In genomic region chr11:129115652-129116585, GRCh38 we compare ENCODE assay signal across 15 cellular contexts.
DNase-seq lines count a peak whose midpoint lies in the region; ATAC-seq and FAIRE-seq lines count a peak whose summit lies in the region.
"Had no signal": no experiment of that assay in that cellular context is flagged by ENCODE, and none has a peak within 500 bp of the region (broad histone marks: within the 10 kb centered on the region; RNA-seq: fewer than 3 reads in every experiment).

No MANE protein-coding gene starts in this region.

- peaks cover 7% of the 10 kb centered on the region for H3K4me1 ChIP-seq in adipocyte (ENCODE audit: control insufficient read depth, insufficient read depth, low read length)
- no peaks in the 10 kb centered on the region for H3K4me1 ChIP-seq in HAP-1

- CTCF ChIA-PET in activated naive CD4-positive, alpha-beta T cell treated with anti-CD3 and anti-CD28 coated beads, Interleukin-2, amount 10 ng/mL, durations not matched to agents 7 days and 5 days (lab: Charles Lee), result interaction anchor here (0.9 kb wide), 1 partner anchor 216 kb away, joined by 4 read pairs; no protein-coding TSS in a partner anchor

- no peaks in the 10 kb centered on the region for H3K4me1 Mint-ChIP-seq in activated naive CD4-positive, alpha-beta T cell treated with anti-CD3 and anti-CD28 coated beads, Interleukin-2, amount 10 ng/mL, durations not matched to agents 7 days and 5 days
- no peaks in the 10 kb centered on the region for H3K4me1 Mint-ChIP-seq in immature natural killer cell
- H3K4me1 Mint-ChIP-seq: T-cell had no signal

- H3K27me3 Mint-ChIP-seq in activated naive CD4-positive, alpha-beta T cell treated with anti-CD3 and anti-CD28 coated beads, Interleukin-2, amount 10 ng/mL, durations not matched to agents 7 days and 5 days, result no peaks in the 10 kb centered on the region
- H3K27me3 Mint-ChIP-seq in immature natural killer cell (ENCODE audit: low read depth in 3 of 3), result peaks cover 0 to 5% (median 2%) of the 10 kb centered on the region in 3 donors
- H3K27me3 Mint-ChIP-seq: activated naive CD8-positive, alpha-beta T cell had no signal

- peak overlapping the region in 1 of 2 donors; percentile 1 for H3K27ac Mint-ChIP-seq in activated naive CD4-positive, alpha-beta T cell treated with anti-CD3 and anti-CD28 coated beads, Interleukin-2, amount 50 U/mL, for 72 hours
- no peak overlapping the region for H3K27ac Mint-ChIP-seq in activated naive CD4-positive, alpha-beta T cell treated with anti-CD3 and anti-CD28 coated beads, Interleukin-2, amount 10 ng/mL, durations not matched to agents 7 days and 5 days
- H3K27ac Mint-ChIP-seq in immature natural killer cell, result no peak overlapping the region
- H3K27ac Mint-ChIP-seq: activated naive CD8-positive, alpha-beta T cell; T-cell had no signal

- H3K9me3 ChIP-seq in adipocyte (ENCODE audit: control insufficient read depth, low read length), result no peaks in the 10 kb centered on the region
- no peaks in the 10 kb centered on the region for H3K9me3 ChIP-seq in HAP-1
- H3K9me3 ChIP-seq: neutrophil had no signal

- H3K27me3 ChIP-seq in adipocyte (replicated peaks; ENCODE audit: control insufficient read depth, insufficient read depth, low read length), result no peaks in the 10 kb centered on the region
- no peaks in the 10 kb centered on the region for H3K27me3 ChIP-seq in HAP-1 (ENCODE audit: low read depth)
- H3K27me3 ChIP-seq: neutrophil had no signal

- no peaks in the 10 kb centered on the region for H3K9me3 Mint-ChIP-seq in activated naive CD4-positive, alpha-beta T cell treated with anti-CD3 and anti-CD28 coated beads, Interleukin-2, amount 50 U/mL, for 72 hours
- H3K9me3 Mint-ChIP-seq in activated naive CD4-positive, alpha-beta T cell treated with anti-CD3 and anti-CD28 coated beads, Interleukin-2, amount 10 ng/mL, durations not matched to agents 7 days and 5 days, result no peaks in the 10 kb centered on the region
- no peaks in the 10 kb centered on the region for H3K9me3 Mint-ChIP-seq in immature natural killer cell
- H3K9me3 Mint-ChIP-seq: T-cell had no signal

- no peak overlapping the region for H3K4me3 ChIP-seq in adipocyte (ENCODE audit: low read length)
- H3K4me3 ChIP-seq in HAP-1, result no peak overlapping the region

- no peaks in the 10 kb centered on the region for H3K36me3 Mint-ChIP-seq in activated naive CD4-positive, alpha-beta T cell treated with anti-CD3 and anti-CD28 coated beads, Interleukin-2, amount 50 U/mL, for 72 hours
- H3K36me3 Mint-ChIP-seq in activated naive CD4-positive, alpha-beta T cell treated with anti-CD3 and anti-CD28 coated beads, Interleukin-2, amount 10 ng/mL, durations not matched to agents 7 days and 5 days, result no peaks in the 10 kb centered on the region
- H3K36me3 Mint-ChIP-seq in immature natural killer cell, result no peaks in the 10 kb centered on the region
- H3K36me3 Mint-ChIP-seq: T-cell had no signal

- peak in 1 of 2 donors; percentile 4 for DNase-seq in activated naive CD4-positive, alpha-beta T cell treated with anti-CD3 and anti-CD28 coated beads, Interleukin-2, amount 50 U/mL, for 72 hours (ENCODE audit: low spot score in 2 of 2)
- DNase-seq in activated naive CD4-positive, alpha-beta T cell treated with anti-CD3 and anti-CD28 coated beads, Interleukin-2, amount 10 ng/mL, durations not matched to agents 7 days and 5 days, result no peak
- peak; percentile 63 for DNase-seq in adipocyte (ENCODE audit: low read depth)
- DNase-seq in globus pallidus (ENCODE audit: low spot score), result peak; percentile 25
- peak; percentile 15 for DNase-seq in urothelium cell line (ENCODE audit: low spot score)
- DNase-seq in HAP-1 (ENCODE audit: low spot score in 2 of 2), result no peak
- DNase-seq in cerebellar nuclear complex (lab: John Stamatoyannopoulos, UW), result no peak
- DNase-seq in immature natural killer cell, result no peak
- DNase-seq: activated CD4-positive, alpha-beta T cell treated with anti-CD3 and anti-CD28 coated beads, Interleukin-2, amount 50 U/mL, for 48 hours; GF-D8; left colon; NCI-H526; T-cell had no signal

- in situ Hi-C loops in HAP-1 (cut with MboI; ENCODE audit: low sequenced_read_pairs), result loop anchor here (25.0 kb wide), 1 partner anchor 621 kb away; no protein-coding TSS in a partner anchor

- peak; percentile 47 to 98 for ATAC-seq in activated naive CD4-positive, alpha-beta T cell treated with anti-CD3 and anti-CD28 coated beads, Interleukin-2, amount 50 U/mL, for 72 hours
- ATAC-seq: left colon, T-cell had no signal

- H3K4me3 Mint-ChIP-seq in activated naive CD4-positive, alpha-beta T cell treated with anti-CD3 and anti-CD28 coated beads, Interleukin-2, amount 10 ng/mL, durations not matched to agents 7 days and 5 days, result no peak overlapping the region
- H3K4me3 Mint-ChIP-seq in immature natural killer cell, result no peak overlapping the region
- H3K4me3 Mint-ChIP-seq: activated naive CD8-positive, alpha-beta T cell; T-cell had no signal

- no peak overlapping the region for H3K9ac ChIP-seq in adipocyte (ENCODE audit: low read length)

- FAIRE-seq in urothelium cell line (lab: Jason Lieb, UNC), result no peak

- H3K36me3 ChIP-seq in adipocyte (ENCODE audit: control insufficient read depth, insufficient read depth, low read length, severe bottlenecking), result no peaks in the 10 kb centered on the region
- no peaks in the 10 kb centered on the region for H3K36me3 ChIP-seq in HAP-1 (replicated peaks)
- H3K36me3 ChIP-seq: neutrophil had no signal

Comparison
In these comparisons a context has a peak if more than half of its experiments do, and no peak if none do; other contexts are left out.
1. DNase-seq: peak in adipocyte (single experiment), globus pallidus (single experiment) and urothelium cell line (single experiment); none in activated naive CD4-positive, alpha-beta T cell treated with anti-CD3 and anti-CD28 coated beads, Interleukin-2, amount 10 ng/mL, durations not matched to agents 7 days and 5 days (single experiment), HAP-1 (0 of 2), cerebellar nuclear complex (0 of 2) and immature natural killer cell (0 of 3).